In genomic region chr2:39068757-39069515, GRCh38 we compare ENCODE assay signal across 9 cellular contexts. TPM values are rescaled to one million over a fixed set of nuclear protein-coding genes. Genes with fewer than 3 reads are reported as not detected.
A peak's percentile ranks its signal among the peaks of the same experiment; 100 is the strongest.
DNase-seq lines count a peak whose midpoint lies in the region; ATAC-seq, FAIRE-seq and TF ChIP-seq lines count a peak whose summit lies in the region.
"Had no signal": no experiment of that assay in that cellular context is flagged by ENCODE, and none has a peak within 500 bp of the region (broad histone marks: within the 10 kb centered on the region; RNA-seq: fewer than 3 reads in every experiment).

No MANE protein-coding gene starts in this region.

- no peaks in the 10 kb centered on the region for H3K9me3 Mint-ChIP-seq in stimulated activated naive B cell treated with anti-CD40 and anti-IgM and Interleukin-4, amounts not matched to agents 10 μg/mL and 1 μg/mL and 100 μg/mL, for 72 hours

- no peak overlapping the region for H2BK120ac ChIP-seq in mesenchymal stem cell (ENCODE audit: low read depth, low read length)

- no peaks in the 10 kb centered on the region for H3K27me3 Mint-ChIP-seq in stimulated activated naive B cell treated with anti-CD40 and anti-IgM and Interleukin-4, amounts not matched to agents 10 μg/mL and 1 μg/mL and 100 μg/mL, for 72 hours

- no peak overlapping the region for H3K23ac ChIP-seq in mesenchymal stem cell (ENCODE audit: low read length in 2 of 2)

- peaks cover 15 to 17% of the 10 kb centered on the region in 2 donors for H3K4me1 Mint-ChIP-seq in stimulated activated naive B cell treated with anti-CD40 and anti-IgM and Interleukin-4, amounts not matched to agents 10 μg/mL and 1 μg/mL and 100 μg/mL, for 72 hours

- FAIRE-seq in D721Med (lab: Jason Lieb, UNC) = no peak
- FAIRE-seq: G401.6, TTC549 had no signal

- no peak overlapping the region for H3K4me3 Mint-ChIP-seq in stimulated activated naive B cell treated with anti-CD40 and anti-IgM and Interleukin-4, amounts not matched to agents 10 μg/mL and 1 μg/mL and 100 μg/mL, for 72 hours

- H3K4me1 ChIP-seq in mesenchymal stem cell (ENCODE audit: control insufficient read depth, insufficient read depth, low read depth, low read length) = peaks cover 4% of the 10 kb centered on the region

- H2BK5ac ChIP-seq in mesenchymal stem cell (ENCODE audit: low read depth, low read length, poor library complexity, severe bottlenecking) = no peak overlapping the region

- H3K14ac ChIP-seq in mesenchymal stem cell (ENCODE audit: low read length in 2 of 2) = no peak overlapping the region

- H3K27me3 ChIP-seq in mesenchymal stem cell (ENCODE audit: control insufficient read depth in 1 of 2, insufficient read depth in 1 of 2, low read length in 2 of 2) = no peaks in the 10 kb centered on the region

- peaks cover 0 to 27% of the 10 kb centered on the region in 2 experiments for H3K36me3 ChIP-seq in mesenchymal stem cell (ENCODE audit: control insufficient read depth in 1 of 2, insufficient read depth in 2 of 2, low read depth in 1 of 2, low read length in 2 of 2)

- no peak for DNase-seq in D721Med (ENCODE audit: insufficient read length, low spot score)
- DNase-seq in HPDE6-E6E7 (ENCODE audit: extremely low spot score) = peak; percentile 25
- peak; percentile 40 for DNase-seq in amniotic epithelial cell (ENCODE audit: low read depth)
- DNase-seq in mesenchymal stem cell = peak; percentile 12
- DNase-seq in stimulated activated naive B cell treated with anti-CD40 and anti-IgM and Interleukin-4, amounts not matched to agents 10 μg/mL and 1 μg/mL and 100 μg/mL, for 72 hours = no peak
- DNase-seq in NAMALWA (ENCODE audit: low spot score) = no peak
- no peak for DNase-seq in AG08395 (ENCODE audit: low spot score)

- H4K8ac ChIP-seq in mesenchymal stem cell (ENCODE audit: low read length) = no peak overlapping the region

- peak overlapping the region in 1 of 2 experiments; percentile 14 for H3K18ac ChIP-seq in mesenchymal stem cell (ENCODE audit: low read depth in 1 of 2, low read length in 2 of 2)

- H2AK5ac ChIP-seq in mesenchymal stem cell (ENCODE audit: low read length, severe bottlenecking) = no peak overlapping the region

- H3K36me3 Mint-ChIP-seq in stimulated activated naive B cell treated with anti-CD40 and anti-IgM and Interleukin-4, amounts not matched to agents 10 μg/mL and 1 μg/mL and 100 μg/mL, for 72 hours = peaks cover 0 to 9% of the 10 kb centered on the region in 2 donors

- no peak for ATAC-seq in stimulated activated naive B cell treated with anti-CD40 and anti-IgM and Interleukin-4, amounts not matched to agents 10 μg/mL and 1 μg/mL and 100 μg/mL, for 72 hours (replicated peaks)

- H3K27ac Mint-ChIP-seq in stimulated activated naive B cell treated with anti-CD40 and anti-IgM and Interleukin-4, amounts not matched to agents 10 μg/mL and 1 μg/mL and 100 μg/mL, for 72 hours = no peak overlapping the region

- H3K4me3 ChIP-seq in mesenchymal stem cell (ENCODE audit: insufficient read depth in 1 of 2, low read depth in 1 of 2, low read length in 2 of 2) = no peak overlapping the region

- H3K4me2 ChIP-seq in mesenchymal stem cell (ENCODE audit: low read length, poor library complexity, severe bottlenecking) = no peak overlapping the region

- WGBS in mesenchymal stem cell = 83% methylated on average over 2 of the region's 3 CpGs

- peaks cover 13% of the 10 kb centered on the region for H3K79me1 ChIP-seq in mesenchymal stem cell (replicated peaks; ENCODE audit: low read length, poor library complexity, severe bottlenecking)

- H2AFZ ChIP-seq in mesenchymal stem cell (ENCODE audit: low read depth, low read length) = no peak overlapping the region

- H3K4ac ChIP-seq in mesenchymal stem cell (ENCODE audit: low read depth in 1 of 2, low read length in 2 of 2) = no peak overlapping the region

- H3K9ac ChIP-seq in mesenchymal stem cell (ENCODE audit: low read length) = peak overlapping the region; percentile 13

- H3K27ac ChIP-seq in mesenchymal stem cell (ENCODE audit: low read length, poor library complexity, severe bottlenecking) = no peak overlapping the region

- TF ChIP-seq CTCF in D721Med (IDR thresholded peaks at IDR 0.05; ENCODE audit: insufficient read depth, missing control alignments) = peak; percentile 11

- no peaks in the 10 kb centered on the region for H3K9me3 ChIP-seq in mesenchymal stem cell (ENCODE audit: control insufficient read depth, low read length)

- H2BK12ac ChIP-seq in mesenchymal stem cell (ENCODE audit: low read length in 2 of 2) = no peak overlapping the region

- H4K91ac ChIP-seq in mesenchymal stem cell (ENCODE audit: low read length) = no peak overlapping the region

- no peak overlapping the region for H2BK15ac ChIP-seq in mesenchymal stem cell (ENCODE audit: low read depth, poor library complexity, severe bottlenecking)

RNA-seq across cellular contexts. Expression of gene SOS1, which starts 51.9 kb away (rescaled TPM):
- 25.2 TPM for polyA plus RNA-seq in mesenchymal stem cell (2013, experiment 1 of 2)
- polyA plus RNA-seq in mesenchymal stem cell (2013, experiment 2 of 2) = 22.5 TPM

Comparison
In these comparisons a context has a peak if more than half of its experiments do, and no peak if none do; other contexts are left out.
1. DNase-seq: peak in HPDE6-E6E7 (single experiment), amniotic epithelial cell (single experiment) and mesenchymal stem cell (single experiment); none in D721Med (single experiment), stimulated activated naive B cell treated with anti-CD40 and anti-IgM and Interleukin-4, amounts not matched to agents 10 μg/mL and 1 μg/mL and 100 μg/mL, for 72 hours (single experiment), NAMALWA (single experiment) and AG08395 (single experiment).